ENCODE assay signal across 23 cellular contexts in genomic region chr9:130001185-130001584, GRCh38.
DNase-seq lines count a peak whose midpoint lies in the region; ATAC-seq lines count a peak whose summit lies in the region.
"Had no signal": no experiment of that assay in that cellular context is flagged by ENCODE, and none has a peak within 500 bp of the region (broad histone marks: within the 10 kb centered on the region; RNA-seq: fewer than 3 reads in every experiment).

No MANE protein-coding gene starts in this region.

- no peak for ATAC-seq in stimulated activated naive CD8-positive, alpha-beta T cell treated with anti-CD3 and anti-CD28 coated beads, Interleukin-15, Interleukin-2, amounts not matched to agents 100 U/mL and 50 U/mL, for 24 hours
- ATAC-seq in GM18907 (IDR thresholded peaks at IDR 0.05; ENCODE audit: unreplicated experiment), result no peak
- no peak for ATAC-seq in GM21529 (IDR thresholded peaks at IDR 0.05; ENCODE audit: unreplicated experiment)
- ATAC-seq: gastroesophageal sphincter; left ventricle myocardium superior; stimulated activated naive CD8-positive, alpha-beta T cell treated with anti-CD3 and anti-CD28 coated beads, Interleukin-15, amount 100 ng/mL, for 72 hours had no signal

- H3K27me3 Mint-ChIP-seq in stimulated activated naive CD8-positive, alpha-beta T cell treated with anti-CD3 and anti-CD28 coated beads, Interleukin-15, Interleukin-2, amounts not matched to agents 100 ng/mL and 50 ng/mL, for 24 hours, result no peaks in the 10 kb centered on the region
- no peaks in the 10 kb centered on the region for H3K27me3 Mint-ChIP-seq in T-helper 2 cell treated with Interferon-gamma antibody and Interleukin-4, amounts not matched to agents 5 μg/mL and 100 μg/mL, for 36 hours (ENCODE audit: low read depth)
- H3K27me3 Mint-ChIP-seq: stimulated activated naive CD8-positive, alpha-beta T cell treated with anti-CD3 and anti-CD28 coated beads, Interleukin-15, amount 100 ng/mL, for 72 hours had no signal

- no peak overlapping the region for H3K4me3 Mint-ChIP-seq in stimulated activated naive CD8-positive, alpha-beta T cell treated with anti-CD3 and anti-CD28 coated beads, Interleukin-15, Interleukin-2, amounts not matched to agents 100 ng/mL and 50 ng/mL, for 24 hours
- no peak overlapping the region for H3K4me3 Mint-ChIP-seq in T-helper 2 cell treated with Interferon-gamma antibody and Interleukin-4, amounts not matched to agents 5 μg/mL and 100 μg/mL, for 36 hours
- H3K4me3 Mint-ChIP-seq: mesothelial cell of epicardium; nephron progenitor cell; stimulated activated naive CD8-positive, alpha-beta T cell treated with anti-CD3 and anti-CD28 coated beads, Interleukin-15, amount 100 ng/mL, for 72 hours had no signal

- H3K9me3 Mint-ChIP-seq in stimulated activated naive CD8-positive, alpha-beta T cell treated with anti-CD3 and anti-CD28 coated beads, Interleukin-15, Interleukin-2, amounts not matched to agents 100 ng/mL and 50 ng/mL, for 24 hours, result no peaks in the 10 kb centered on the region
- no peaks in the 10 kb centered on the region for H3K9me3 Mint-ChIP-seq in T-helper 2 cell treated with Interferon-gamma antibody and Interleukin-4, amounts not matched to agents 5 μg/mL and 100 μg/mL, for 36 hours
- H3K9me3 Mint-ChIP-seq: mesothelial cell of epicardium; stimulated activated naive CD8-positive, alpha-beta T cell treated with anti-CD3 and anti-CD28 coated beads, Interleukin-15, amount 100 ng/mL, for 72 hours had no signal

- H3K27ac Mint-ChIP-seq in stimulated activated naive CD8-positive, alpha-beta T cell treated with anti-CD3 and anti-CD28 coated beads, Interleukin-15, Interleukin-2, amounts not matched to agents 100 ng/mL and 50 ng/mL, for 24 hours, result peak overlapping the region; percentile 14
- peak overlapping the region; percentile 67 for H3K27ac Mint-ChIP-seq in T-helper 2 cell treated with Interferon-gamma antibody and Interleukin-4, amounts not matched to agents 5 μg/mL and 100 μg/mL, for 36 hours
- H3K27ac Mint-ChIP-seq: mesothelial cell of epicardium had no signal

- no peaks in the 10 kb centered on the region for H3K9me3 ChIP-seq in effector memory CD4-positive, alpha-beta T cell (ENCODE audit: control insufficient read depth, low read length)
- H3K9me3 ChIP-seq: gastroesophageal sphincter, ovary, tibial artery had no signal

- DNase-seq in stimulated activated naive CD8-positive, alpha-beta T cell treated with anti-CD3 and anti-CD28 coated beads, Interleukin-15, Interleukin-2, amounts not matched to agents 100 U/mL and 50 U/mL, for 24 hours, result no peak
- no peak for DNase-seq in T-helper 2 cell treated with Interferon-gamma antibody and Interleukin-4, amounts not matched to agents 5 μg/mL and 100 μg/mL, for 36 hours (ENCODE audit: low spot score)
- DNase-seq in effector memory CD4-positive, alpha-beta T cell, result no peak
- no peak for DNase-seq in NCI-H446 treated with DMSO at 0.1 percent for 48 hours (lab: John Stamatoyannopoulos, UW)
- DNase-seq: activated CD4-positive, CD25-positive, alpha-beta regulatory T cell; anterior cingulate cortex; cortex of kidney; DMS153; islet precursor cell; left ventricle myocardium superior; NCI-H1417; NCI-H2081 treated with DMSO at 0.1 percent for 48 hours; NCI-H345; nephron progenitor cell; ovary; stimulated activated CD4-positive, alpha-beta T cell treated with anti-CD3 and anti-CD28 coated beads, Interleukin-4, amount 100 ng/mL, for 24 hours; stimulated activated naive CD8-positive, alpha-beta T cell treated with anti-CD3 and anti-CD28 coated beads, Interleukin-15, amount 100 ng/mL, for 72 hours; tibial artery had no signal

- H3K4me1 Mint-ChIP-seq in stimulated activated naive CD8-positive, alpha-beta T cell treated with anti-CD3 and anti-CD28 coated beads, Interleukin-15, Interleukin-2, amounts not matched to agents 100 ng/mL and 50 ng/mL, for 24 hours (ENCODE audit: low read depth), result peaks cover 87% of the 10 kb centered on the region
- H3K4me1 Mint-ChIP-seq in T-helper 2 cell treated with Interferon-gamma antibody and Interleukin-4, amounts not matched to agents 5 μg/mL and 100 μg/mL, for 36 hours (ENCODE audit: low read depth), result peaks cover 47% of the 10 kb centered on the region

- H3K4me3 ChIP-seq in effector memory CD4-positive, alpha-beta T cell (ENCODE audit: insufficient read depth, low read depth, low read length, poor library complexity, severe bottlenecking), result no peak overlapping the region
- H3K4me3 ChIP-seq: gastroesophageal sphincter, ovary, tibial artery had no signal

- no peaks in the 10 kb centered on the region for H3K27me3 ChIP-seq in effector memory CD4-positive, alpha-beta T cell (replicated peaks; ENCODE audit: control insufficient read depth, insufficient read depth, low read length, poor library complexity, severe bottlenecking)
- H3K27me3 ChIP-seq: gastroesophageal sphincter, ovary, tibial artery had no signal

- peaks cover 28% of the 10 kb centered on the region for H3K4me1 ChIP-seq in effector memory CD4-positive, alpha-beta T cell (ENCODE audit: control insufficient read depth, insufficient read depth, low read length, poor library complexity, severe bottlenecking)

- peaks cover 9% of the 10 kb centered on the region for H3K36me3 ChIP-seq in effector memory CD4-positive, alpha-beta T cell (ENCODE audit: control insufficient read depth, insufficient read depth, low read length)
- H3K36me3 ChIP-seq: ovary had no signal

- peaks cover 56% of the 10 kb centered on the region for H3K36me3 Mint-ChIP-seq in stimulated activated naive CD8-positive, alpha-beta T cell treated with anti-CD3 and anti-CD28 coated beads, Interleukin-15, Interleukin-2, amounts not matched to agents 100 ng/mL and 50 ng/mL, for 24 hours (ENCODE audit: low read depth)
- H3K36me3 Mint-ChIP-seq in T-helper 2 cell treated with Interferon-gamma antibody and Interleukin-4, amounts not matched to agents 5 μg/mL and 100 μg/mL, for 36 hours (ENCODE audit: low read depth), result peaks cover 50% of the 10 kb centered on the region

- H3K27ac ChIP-seq in effector memory CD4-positive, alpha-beta T cell (ENCODE audit: insufficient read depth, low read length, poor library complexity, severe bottlenecking), result peak overlapping the region; percentile 25
- H3K27ac ChIP-seq: ovary, tibial artery had no signal
